ENCODE assay signal across 9 cellular contexts in genomic region chr9:104836235-104836634, GRCh38.
DNase-seq lines count a peak whose midpoint lies in the region; ATAC-seq and TF ChIP-seq lines count a peak whose summit lies in the region.
"Had no signal": no experiment of that assay in that cellular context is flagged by ENCODE, and none has a peak within 500 bp of the region (broad histone marks: within the 10 kb centered on the region; RNA-seq: fewer than 3 reads in every experiment).

No MANE protein-coding gene starts in this region.

- peak; percentile 61 for ATAC-seq in HG03378 (IDR thresholded peaks at IDR 0.05; ENCODE audit: unreplicated experiment)
- no peak for ATAC-seq in GM19035 (IDR thresholded peaks at IDR 0.05; ENCODE audit: unreplicated experiment)
- no peak for ATAC-seq in esophagus mucosa
- ATAC-seq in HG02798 (IDR thresholded peaks at IDR 0.05; ENCODE audit: poor library complexity, unreplicated experiment), result no peak

- no peak for TF ChIP-seq CTCF in foreskin fibroblast (IDR thresholded peaks at IDR 0.05; ENCODE audit: low read depth, low read length)

- H3K4me3 ChIP-seq in foreskin fibroblast (ENCODE audit: low read depth in 1 of 2, low read length in 2 of 2), result no peak overlapping the region

- DNase-seq in COR-L47 (lab: John Stamatoyannopoulos, UW), result peak; percentile 53
- DNase-seq in NCI-H524 (lab: John Stamatoyannopoulos, UW), result peak; percentile 97 to 99
- DNase-seq in foreskin fibroblast, result peak; percentile 28 to 58
- no peak for DNase-seq in T-helper 2 cell
- DNase-seq: T1000 had no signal

Comparison
In these comparisons a context has a peak if more than half of its experiments do, and no peak if none do; other contexts are left out.
1. DNase-seq: peak in COR-L47 (single experiment), NCI-H524 (2 of 2) and foreskin fibroblast (2 of 2); none in T-helper 2 cell (0 of 5).